Comparison of ENCODE assay signal across 19 cellular contexts in the genomic region with DNA sequence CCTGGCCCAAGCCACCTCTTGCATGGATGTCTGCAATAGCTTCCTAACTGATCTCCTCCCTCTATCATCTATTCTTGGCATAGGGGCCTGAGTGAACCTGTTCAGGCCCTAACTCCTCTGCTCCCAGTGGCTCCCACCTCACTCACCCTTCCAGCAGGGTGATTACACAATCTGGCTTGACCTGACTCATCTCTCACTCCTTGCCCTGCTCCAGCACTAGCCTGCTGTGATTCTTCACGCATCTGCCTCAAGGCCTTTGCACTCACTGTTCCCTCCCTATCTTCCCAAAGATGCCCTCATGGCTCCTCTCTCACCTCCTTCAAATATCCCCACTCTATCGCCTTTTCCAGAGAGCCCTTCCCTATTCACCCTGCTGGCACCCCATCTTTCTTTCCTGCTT. TPM values are rescaled to one million over a fixed set of nuclear protein-coding genes. Genes with fewer than 3 reads are reported as not detected.
A peak's percentile ranks its signal among the peaks of the same experiment; 100 is the strongest.
DNase-seq lines count a peak whose midpoint lies in the region; ATAC-seq and TF ChIP-seq lines count a peak whose summit lies in the region.
"Had no signal": no experiment of that assay in that cellular context is flagged by ENCODE, and none has a peak within 500 bp of the region (broad histone marks: within the 10 kb centered on the region; RNA-seq: fewer than 3 reads in every experiment).

No MANE protein-coding gene starts in this region.

- no peak for ATAC-seq in activated naive CD8-positive, alpha-beta T cell treated with anti-CD3 and anti-CD28 coated beads, Interleukin-2, amount 10 ng/mL, durations not matched to agents 7 days and 5 days (ENCODE audit: low read depth)
- ATAC-seq in activated naive CD8-positive, alpha-beta T cell treated with anti-CD3 and anti-CD28 coated beads, Interleukin-2, amount 50 U/mL, for 24 hours: no peak
- ATAC-seq in sciatic nerve: no peak
- no peak for ATAC-seq in HG03097 (IDR thresholded peaks at IDR 0.05; ENCODE audit: low FRiP score, unreplicated experiment)
- ATAC-seq in GM21786 (IDR thresholded peaks at IDR 0.05; ENCODE audit: unreplicated experiment): no peak
- no peak for ATAC-seq in stimulated activated naive CD8-positive, alpha-beta T cell treated with anti-CD3 and anti-CD28 coated beads, Interleukin-15, amount 100 ng/mL, for 72 hours
- ATAC-seq: stimulated activated naive CD8-positive, alpha-beta T cell treated with anti-CD3 and anti-CD28 coated beads, Interleukin-15, Interleukin-2, amounts not matched to agents 100 U/mL and 50 U/mL, for 24 hours had no signal

- no peaks in the 10 kb centered on the region for H3K9me3 ChIP-seq in PC-9 (ENCODE audit: insufficient read depth, low read depth)
- H3K9me3 ChIP-seq: SJSA1, vagina had no signal

- DNase-seq in activated naive CD8-positive, alpha-beta T cell treated with anti-CD3 and anti-CD28 coated beads, Interleukin-2, amount 10 ng/mL, durations not matched to agents 7 days and 5 days: no peak
- no peak for DNase-seq in activated naive CD8-positive, alpha-beta T cell treated with anti-CD3 and anti-CD28 coated beads, Interleukin-2, amount 50 U/mL, for 24 hours
- DNase-seq in PC-9: peak; percentile 25 to 73
- DNase-seq in fibroblast of mammary gland (ENCODE audit: low read depth): peak; percentile 45
- peak; percentile 5 for DNase-seq in sciatic nerve (ENCODE audit: low spot score)
- no peak for DNase-seq in stimulated activated naive CD8-positive, alpha-beta T cell treated with anti-CD3 and anti-CD28 coated beads, Interleukin-15, amount 100 ng/mL, for 72 hours
- DNase-seq: activated CD4-positive, alpha-beta memory T cell treated with anti-CD3 and anti-CD28 coated beads for 36 hours; NCI-H1092; stimulated activated naive CD8-positive, alpha-beta T cell treated with anti-CD3 and anti-CD28 coated beads, Interleukin-15, Interleukin-2, amounts not matched to agents 100 U/mL and 50 U/mL, for 24 hours had no signal

- H3K27me3 ChIP-seq in PC-9 (ENCODE audit: insufficient read depth, low read depth): peaks cover 22% of the 10 kb centered on the region
- H3K27me3 ChIP-seq: vagina had no signal

- H3K36me3 ChIP-seq in PC-9 (ENCODE audit: low read depth): no peaks in the 10 kb centered on the region
- H3K36me3 ChIP-seq: SJSA1, vagina had no signal

- H3K27ac Mint-ChIP-seq in activated naive CD8-positive, alpha-beta T cell treated with anti-CD3 and anti-CD28 coated beads, Interleukin-2, amount 10 ng/mL, durations not matched to agents 7 days and 5 days: peak overlapping the region; percentile 18
- H3K27ac Mint-ChIP-seq in activated naive CD8-positive, alpha-beta T cell treated with anti-CD3 and anti-CD28 coated beads, Interleukin-2, amount 50 U/mL, for 24 hours: no peak overlapping the region
- H3K27ac Mint-ChIP-seq in stimulated activated naive CD8-positive, alpha-beta T cell treated with anti-CD3 and anti-CD28 coated beads, Interleukin-15, amount 100 ng/mL, for 72 hours: no peak overlapping the region
- H3K27ac Mint-ChIP-seq: activated CD4-positive, alpha-beta memory T cell treated with anti-CD3 and anti-CD28 coated beads for 36 hours; activated T-helper 1 cell treated with anti-CD3 and anti-CD28 coated beads, Interleukin-12 subunit alpha, Interleukin-12 subunit beta, Interleukin-2, Interleukin-4 antibody, amounts not matched to agents 30 ng/mL and 10 ng/mL and 1 ng/mL, durations not matched to agents 14 hours and 24 hours and 36 hours had no signal

- H4K20me1 ChIP-seq in PC-9 (ENCODE audit: insufficient read depth): no peaks in the 10 kb centered on the region

- peaks cover 6% of the 10 kb centered on the region; the same call in 1 of the 2 replicates for H3K4me1 ChIP-seq in PC-9 (replicated peaks; ENCODE audit: insufficient read depth)

- H3K36me3 Mint-ChIP-seq in activated naive CD8-positive, alpha-beta T cell treated with anti-CD3 and anti-CD28 coated beads, Interleukin-2, amount 10 ng/mL, durations not matched to agents 7 days and 5 days: no peaks in the 10 kb centered on the region
- H3K36me3 Mint-ChIP-seq in activated naive CD8-positive, alpha-beta T cell treated with anti-CD3 and anti-CD28 coated beads, Interleukin-2, amount 50 U/mL, for 24 hours (ENCODE audit: low read depth): no peaks in the 10 kb centered on the region
- H3K36me3 Mint-ChIP-seq: activated CD4-positive, alpha-beta memory T cell treated with anti-CD3 and anti-CD28 coated beads for 36 hours had no signal

- H3K27me3 Mint-ChIP-seq in activated naive CD8-positive, alpha-beta T cell treated with anti-CD3 and anti-CD28 coated beads, Interleukin-2, amount 10 ng/mL, durations not matched to agents 7 days and 5 days: peaks cover 52% of the 10 kb centered on the region
- peaks cover 51% of the 10 kb centered on the region for H3K27me3 Mint-ChIP-seq in activated naive CD8-positive, alpha-beta T cell treated with anti-CD3 and anti-CD28 coated beads, Interleukin-2, amount 50 U/mL, for 24 hours
- peaks cover 72% of the 10 kb centered on the region for H3K27me3 Mint-ChIP-seq in stimulated activated naive CD8-positive, alpha-beta T cell treated with anti-CD3 and anti-CD28 coated beads, Interleukin-15, amount 100 ng/mL, for 72 hours

- H3K9me2 ChIP-seq in PC-9 (ENCODE audit: insufficient read depth): no peaks in the 10 kb centered on the region

- no peaks in the 10 kb centered on the region for H3K79me2 ChIP-seq in PC-9 (ENCODE audit: low read depth)

- TF ChIP-seq CTCF in PC-9 (conservative IDR thresholded peaks at IDR 0.05) (no peak), fibroblast of mammary gland (conservative IDR thresholded peaks at IDR 0.05; ENCODE audit: control insufficient read depth, insufficient read depth, low read depth, low read length) (no peak)

- POLR2A ChIA-PET in activated naive CD8-positive, alpha-beta T cell treated with anti-CD3 and anti-CD28 coated beads, Interleukin-2, amount 10 ng/mL, durations not matched to agents 7 days and 5 days (lab: Charles Lee): no interaction called here
- POLR2A ChIA-PET in PC-9 (lab: Charles Lee; ENCODE audit: unreplicated experiment): interaction anchor here (0.6 kb wide), 1 partner anchor 530 kb away, joined by 3 read pairs; no protein-coding TSS in a partner anchor

- intact Hi-C loops in PC-9 (cut with micrococcal nuclease; ENCODE audit: unreplicated experiment): no loop called here
- intact Hi-C loops in sciatic nerve (cut with DNase I): no loop called here

- no TSS peak for BruUV-seq in PC-9 (replicated peaks; lab: Mats Ljungman, UMichigan)

- peaks cover 22% of the 10 kb centered on the region for H3K4me1 Mint-ChIP-seq in activated naive CD8-positive, alpha-beta T cell treated with anti-CD3 and anti-CD28 coated beads, Interleukin-2, amount 10 ng/mL, durations not matched to agents 7 days and 5 days
- H3K4me1 Mint-ChIP-seq in activated naive CD8-positive, alpha-beta T cell treated with anti-CD3 and anti-CD28 coated beads, Interleukin-2, amount 50 U/mL, for 24 hours: peaks cover 4% of the 10 kb centered on the region
- peaks cover 11% of the 10 kb centered on the region for H3K4me1 Mint-ChIP-seq in stimulated activated naive CD8-positive, alpha-beta T cell treated with anti-CD3 and anti-CD28 coated beads, Interleukin-15, amount 100 ng/mL, for 72 hours

- H3K9me3 Mint-ChIP-seq in activated naive CD8-positive, alpha-beta T cell treated with anti-CD3 and anti-CD28 coated beads, Interleukin-2, amount 10 ng/mL, durations not matched to agents 7 days and 5 days: no peaks in the 10 kb centered on the region
- H3K9me3 Mint-ChIP-seq in activated naive CD8-positive, alpha-beta T cell treated with anti-CD3 and anti-CD28 coated beads, Interleukin-2, amount 50 U/mL, for 24 hours: no peaks in the 10 kb centered on the region
- no peaks in the 10 kb centered on the region for H3K9me3 Mint-ChIP-seq in stimulated activated naive CD8-positive, alpha-beta T cell treated with anti-CD3 and anti-CD28 coated beads, Interleukin-15, amount 100 ng/mL, for 72 hours
- H3K9me3 Mint-ChIP-seq: activated CD4-positive, alpha-beta memory T cell treated with anti-CD3 and anti-CD28 coated beads for 36 hours; activated T-helper 1 cell treated with anti-CD3 and anti-CD28 coated beads, Interleukin-12 subunit alpha, Interleukin-12 subunit beta, Interleukin-2, Interleukin-4 antibody, amounts not matched to agents 30 ng/mL and 10 ng/mL and 1 ng/mL, durations not matched to agents 14 hours and 24 hours and 36 hours had no signal

- no peak overlapping the region for H3K27ac ChIP-seq in PC-9
- H3K27ac ChIP-seq: SJSA1, vagina had no signal

- H3K4me3 ChIP-seq in PC-9 (no peak overlapping the region), fibroblast of mammary gland (ENCODE audit: control insufficient read depth, low read depth, low read length) (no peak overlapping the region)
- H3K4me3 ChIP-seq: SJSA1, vagina had no signal

- CTCF ChIA-PET in PC-9 (lab: Charles Lee): no interaction called here

- peaks cover 5% of the 10 kb centered on the region; the same call in 1 of the 2 replicates for H3F3A ChIP-seq in PC-9 (ENCODE audit: insufficient read depth, low read depth)

- H3K4me3 Mint-ChIP-seq in activated naive CD8-positive, alpha-beta T cell treated with anti-CD3 and anti-CD28 coated beads, Interleukin-2, amount 10 ng/mL, durations not matched to agents 7 days and 5 days: no peak overlapping the region
- H3K4me3 Mint-ChIP-seq in activated naive CD8-positive, alpha-beta T cell treated with anti-CD3 and anti-CD28 coated beads, Interleukin-2, amount 50 U/mL, for 24 hours: no peak overlapping the region
- no peak overlapping the region for H3K4me3 Mint-ChIP-seq in stimulated activated naive CD8-positive, alpha-beta T cell treated with anti-CD3 and anti-CD28 coated beads, Interleukin-15, amount 100 ng/mL, for 72 hours
- H3K4me3 Mint-ChIP-seq: activated CD4-positive, alpha-beta memory T cell treated with anti-CD3 and anti-CD28 coated beads for 36 hours; activated T-helper 1 cell treated with anti-CD3 and anti-CD28 coated beads, Interleukin-12 subunit alpha, Interleukin-12 subunit beta, Interleukin-2, Interleukin-4 antibody, amounts not matched to agents 30 ng/mL and 10 ng/mL and 1 ng/mL, durations not matched to agents 14 hours and 24 hours and 36 hours had no signal

- H2AFZ ChIP-seq in PC-9: no peak overlapping the region

- no peak overlapping the region for H3K4me2 ChIP-seq in PC-9

RNA-seq across cellular contexts. Expression of a gene that starts 10.5 kb away (rescaled TPM):
- total RNA-seq in activated naive CD8-positive, alpha-beta T cell treated with anti-CD3 and anti-CD28 coated beads, Interleukin-2, amount 10 ng/mL, durations not matched to agents 7 days and 5 days: under 1 TPM in 1 of 2 experiments, not detected in 1; 0.17 TPM
- 0.08 TPM in 1 of 2 replicates, not detected in the other for total RNA-seq in PC-9 (2021)
- total RNA-seq in sciatic nerve: 2.9 TPM
- total RNA-seq: lung microvascular endothelial cell, SJSA1 had no signal

RNA-seq across cellular contexts. Expression of a gene that starts 34.4 kb away (rescaled TPM):
- not detected for total RNA-seq in activated naive CD8-positive, alpha-beta T cell treated with anti-CD3 and anti-CD28 coated beads, Interleukin-2, amount 10 ng/mL, durations not matched to agents 7 days and 5 days
- total RNA-seq in PC-9 (2021): not detected in 2 replicates
- 2.7 TPM for total RNA-seq in sciatic nerve
- total RNA-seq: A673; activated CD4-positive, alpha-beta memory T cell treated with anti-CD3 and anti-CD28 coated beads for 36 hours; activated T-helper 1 cell treated with anti-CD3 and anti-CD28 coated beads, Interleukin-12 subunit alpha, Interleukin-12 subunit beta, Interleukin-2, Interleukin-4 antibody, amounts not matched to agents 30 ng/mL and 10 ng/mL and 1 ng/mL, durations not matched to agents 14 hours and 24 hours and 36 hours; H4; lung microvascular endothelial cell; SJSA1 had no signal

RNA-seq across cellular contexts. Expression of a gene that starts 55.3 kb away (rescaled TPM):
- 1 to 10 TPM; 3.0 to 3.1 TPM for total RNA-seq in activated naive CD8-positive, alpha-beta T cell treated with anti-CD3 and anti-CD28 coated beads, Interleukin-2, amount 10 ng/mL, durations not matched to agents 7 days and 5 days
- total RNA-seq in PC-9 (2021) (not detected in 2 replicates), sciatic nerve (not detected)
- total RNA-seq: A673, astrocyte, H4, lung microvascular endothelial cell, SJSA1, skeletal muscle tissue, vagina had no signal

Comparison
In these comparisons a context has a peak if more than half of its experiments do, and no peak if none do; other contexts are left out.
1. DNase-seq: peak in PC-9 (2 of 2), fibroblast of mammary gland (single experiment) and sciatic nerve (single experiment); none in activated naive CD8-positive, alpha-beta T cell treated with anti-CD3 and anti-CD28 coated beads, Interleukin-2, amount 10 ng/mL, durations not matched to agents 7 days and 5 days (single experiment), activated naive CD8-positive, alpha-beta T cell treated with anti-CD3 and anti-CD28 coated beads, Interleukin-2, amount 50 U/mL, for 24 hours (single experiment) and stimulated activated naive CD8-positive, alpha-beta T cell treated with anti-CD3 and anti-CD28 coated beads, Interleukin-15, amount 100 ng/mL, for 72 hours (0 of 2).